11 cellular contexts compared by ENCODE assay signal in genomic region chr7:102615930-102616329, GRCh38. TPM values are rescaled to one million over a fixed set of nuclear protein-coding genes. Genes with fewer than 3 reads are reported as not detected.
DNase-seq lines count a peak whose midpoint lies in the region; ATAC-seq, FAIRE-seq and TF ChIP-seq lines count a peak whose summit lies in the region.
"Not testable (repeated sequence)": the region's sequence is repeated elsewhere in the genome, so short reads cannot be mapped to it uniquely, and the experiment has no call there.
"Had no signal": no experiment of that assay in that cellular context is flagged by ENCODE, and none has a peak within 500 bp of the region (broad histone marks: within the 10 kb centered on the region; RNA-seq: fewer than 3 reads in every experiment).

No MANE protein-coding gene starts in this region.

- peak; percentile 15 for ATAC-seq in GM21381 (IDR thresholded peaks at IDR 0.05; ENCODE audit: unreplicated experiment)
- peak; percentile 20 for ATAC-seq in HG03095 (IDR thresholded peaks at IDR 0.05; ENCODE audit: unreplicated experiment)
- ATAC-seq in activated T-helper 17 cell treated with anti-CD3 and anti-CD28 coated beads, Interleukin-2, amount 50 U/mL, for 72 hours (replicated peaks) = peak; percentile 18
- peak; percentile 8 for ATAC-seq in HepG2
- ATAC-seq in gastrocnemius medialis = peak; percentile 26 to 45

- not testable (repeated sequence) for TF ChIP-seq RAD21 in HepG2 (CRISPR knock-in tag; IDR thresholded peaks at IDR 0.05)

- not testable (repeated sequence) for DNase-seq in HepG2 (ENCODE audit: low spot score); gastrocnemius medialis

- not testable (repeated sequence) for H3K9ac ChIP-seq in HepG2 (ENCODE audit: insufficient read depth, low read depth, low read length)

- not testable (repeated sequence) for H3K4me1 Mint-ChIP-seq in activated T-helper 17 cell treated with anti-CD3 and anti-CD28 coated beads, Interleukin-2, amount 50 U/mL, for 72 hours

- H3K4me1 ChIP-seq in HepG2 (ENCODE audit: insufficient read depth, low read length); gastrocnemius medialis: not testable (repeated sequence)

- H2AFZ ChIP-seq in HepG2 (ENCODE audit: low read length) = not testable (repeated sequence)

- H3K27ac Mint-ChIP-seq in activated T-helper 17 cell treated with anti-CD3 and anti-CD28 coated beads, Interleukin-2, amount 50 U/mL, for 72 hours = not testable (repeated sequence)

- not testable (repeated sequence) for H3K4me3 Mint-ChIP-seq in activated T-helper 17 cell treated with anti-CD3 and anti-CD28 coated beads, Interleukin-2, amount 50 U/mL, for 72 hours

- WGBS in HepG2 (ENCODE audit: low lambda C conversion rate) = no CpG with 5 or more reads among the region's 10 CpGs

- not testable (repeated sequence) for H3K27me3 Mint-ChIP-seq in activated T-helper 17 cell treated with anti-CD3 and anti-CD28 coated beads, Interleukin-2, amount 50 U/mL, for 72 hours

- H3K79me2 ChIP-seq in HepG2 (ENCODE audit: insufficient read depth, low read length) = not testable (repeated sequence)

- H3K9me3 Mint-ChIP-seq in activated T-helper 17 cell treated with anti-CD3 and anti-CD28 coated beads, Interleukin-2, amount 50 U/mL, for 72 hours = not testable (repeated sequence)

- peak; percentile 12 for FAIRE-seq in HepG2 (lab: Jason Lieb, UNC)

- H3K4me2 ChIP-seq in HepG2 (ENCODE audit: low read depth, low read length) = not testable (repeated sequence)

- H3K27ac ChIP-seq in HepG2 (ENCODE audit: extremely low read length, insufficient read depth, low read length); gastrocnemius medialis: not testable (repeated sequence)

- H4K20me1 ChIP-seq in HepG2 (ENCODE audit: insufficient read depth, low read length) = not testable (repeated sequence)

- CTCF ChIA-PET in HepG2 (lab: Yijun Ruan, JAX; ENCODE audit: low intra/inter-chr PET ratio, low total read pairs) = not testable (repeated sequence)

- H3K4me3 ChIP-seq in HepG2 (replicated peaks in 1 of 3; ENCODE audit: insufficient read depth in 1 of 3, low read depth in 2 of 3, low read length in 3 of 3); gastrocnemius medialis: not testable (repeated sequence)

- not testable (repeated sequence) for H3K36me3 Mint-ChIP-seq in activated T-helper 17 cell treated with anti-CD3 and anti-CD28 coated beads, Interleukin-2, amount 50 U/mL, for 72 hours (ENCODE audit: low read depth)

- not testable (repeated sequence) for H3K36me3 ChIP-seq in HepG2 (replicated peaks in 1 of 2; ENCODE audit: control insufficient read depth in 1 of 2, insufficient read depth in 2 of 2, low read length in 2 of 2); gastrocnemius medialis

- TF ChIP-seq CTCF in HepG2 (CRISPR knock-in tag; IDR thresholded peaks at IDR 0.05); gastrocnemius medialis (IDR thresholded peaks at IDR 0.05 in 4 of 5, conservative IDR thresholded peaks at IDR 0.05 in 1 of 5): not testable (repeated sequence)

- BruUV-seq in HepG2 (replicated peaks; lab: Mats Ljungman, UMichigan) = not testable (repeated sequence)

- in situ Hi-C loops in HepG2 (cut with HindIII; ENCODE audit: extremely low pct_ligation_motif_present, low pct_unique_long_range_greater_than_20kb); gastrocnemius medialis (cut with MboI; ENCODE audit: low sequenced_read_pairs in 4 of 4): not testable (repeated sequence)

- not testable (repeated sequence) for H3K9me3 ChIP-seq in HepG2 (ENCODE audit: low read length); gastrocnemius medialis

- intact Hi-C loops in HepG2 (cut with micrococcal nuclease; ENCODE audit: unreplicated experiment); gastrocnemius medialis (cut with DNase I; ENCODE audit: low total_unique reads): not testable (repeated sequence)

- TF ChIP-seq POLR2A in HepG2 (IDR thresholded peaks at IDR 0.05; ENCODE audit: insufficient read depth in 1 of 2, low read depth in 2 of 2, low read length in 2 of 2); gastrocnemius medialis (IDR thresholded peaks at IDR 0.05): not testable (repeated sequence)

- TF ChIP-seq EP300 in HepG2 (IDR thresholded peaks at IDR 0.05; ENCODE audit: low read depth in 2 of 2, low read length in 2 of 2); HepG2 (CRISPR knock-in tag; IDR thresholded peaks at IDR 0.05; ENCODE audit: borderline replicate concordance): not testable (repeated sequence)

- not testable (repeated sequence) for H3K27me3 ChIP-seq in HepG2 (ENCODE audit: control insufficient read depth in 1 of 2, insufficient read depth in 2 of 2, low read length in 2 of 2); gastrocnemius medialis

- POLR2A ChIA-PET in HepG2 (lab: Yijun Ruan, JAX) = not testable (repeated sequence)

RNA-seq across cellular contexts. Expression of gene RASA4, which starts 0.6 kb away (rescaled TPM):
- 10 to 100 TPM; 29.6 to 62.9 TPM for total RNA-seq in activated T-helper 17 cell treated with anti-CD3 and anti-CD28 coated beads, Interleukin-2, amount 50 U/mL, for 72 hours
- total RNA-seq in HepG2 (2016; rRNA removed; fragmentation: Illumina TruSeq; extraction: Trizol) (0.59 and 1.1 TPM in 2 replicates), gastrocnemius medialis (100 to 1,000 TPM in 3 of 4 donors, 10 to 100 TPM in 1; 52.4 to 329 (median 177) TPM)
- total RNA-seq in HepG2 (2016; cell fraction: cytosol; rRNA removed; fragmentation: Illumina TruSeq; extraction: Trizol; ENCODE audit: low read depth) = 1.4 and 1.8 TPM in 2 replicates
- total RNA-seq in HepG2 (2016; cell fraction: insoluble cytoplasmic fraction; rRNA removed; fragmentation: Illumina TruSeq; extraction: Trizol) = 0.52 and 0.82 TPM in 2 replicates
- total RNA-seq in HepG2 (2016; cell fraction: membrane; rRNA removed; fragmentation: Illumina TruSeq; extraction: Trizol) = 0.37 and 0.62 TPM in 2 replicates
- total RNA-seq in HepG2 (2016; cell fraction: nucleus; rRNA removed; fragmentation: Illumina TruSeq; extraction: Trizol) = 1.9 and 2.1 TPM in 2 replicates
- polyA plus RNA-seq in HepG2 (2011; rRNA removed) = 1.6 and 3.2 TPM in 2 replicates
- polyA plus RNA-seq in HepG2 (2011; cell fraction: cytosol; rRNA removed) = 1.0 and 1.1 TPM in 2 replicates
- 23.8 and 32.1 TPM in 2 replicates for polyA plus RNA-seq in HepG2 (2011; cell fraction: nucleus; rRNA removed)
- 4.0 and 5.4 TPM in 2 replicates for polyA plus RNA-seq in HepG2 (2012)
- 0.06 and 0.48 TPM in 2 replicates for polyA plus RNA-seq in HepG2 (2016; cell fraction: cytosol; fragmentation: Illumina TruSeq; extraction: Trizol; ENCODE audit: low read depth)
- 0.85 and 1.1 TPM in 2 replicates for polyA plus RNA-seq in HepG2 (2016; cell fraction: insoluble cytoplasmic fraction; fragmentation: Illumina TruSeq; extraction: Trizol; ENCODE audit: low read depth)
- polyA plus RNA-seq in HepG2 (2016; cell fraction: membrane; fragmentation: Illumina TruSeq; extraction: Trizol; ENCODE audit: low read depth) = 0.66 and 0.69 TPM in 2 replicates
- 4.0 and 7.7 TPM in 2 replicates for polyA plus RNA-seq in HepG2 (2016; cell fraction: nucleus; fragmentation: Illumina TruSeq; extraction: Trizol; ENCODE audit: insufficient read depth, low read depth)
- 7.6 and 23.5 TPM in 2 replicates for polyA minus RNA-seq in HepG2 (2011; rRNA and poly(A)+ RNA removed; ENCODE audit: low replicate concordance)
- polyA minus RNA-seq in HepG2 (2011; cell fraction: cytosol; rRNA and poly(A)+ RNA removed) = 1.2 and 1.7 TPM in 2 replicates
- 5.1 and 8.9 TPM in 2 replicates for polyA minus RNA-seq in HepG2 (2011; cell fraction: nucleus; rRNA and poly(A)+ RNA removed)

RNA-seq across cellular contexts. Expression of gene UPK3BL1, which starts 26.7 kb away (rescaled TPM):
- total RNA-seq in activated T-helper 17 cell treated with anti-CD3 and anti-CD28 coated beads, Interleukin-2, amount 50 U/mL, for 72 hours = 10 to 100 TPM; 37.5 to 55.6 TPM
- 3.5 and 6.3 TPM in 2 replicates for total RNA-seq in HepG2 (2016; rRNA removed; fragmentation: Illumina TruSeq; extraction: Trizol)
- 7.6 and 9.1 TPM in 2 replicates for total RNA-seq in HepG2 (2016; cell fraction: cytosol; rRNA removed; fragmentation: Illumina TruSeq; extraction: Trizol; ENCODE audit: low read depth)
- 3.5 and 6.1 TPM in 2 replicates for total RNA-seq in HepG2 (2016; cell fraction: insoluble cytoplasmic fraction; rRNA removed; fragmentation: Illumina TruSeq; extraction: Trizol)
- total RNA-seq in HepG2 (2016; cell fraction: membrane; rRNA removed; fragmentation: Illumina TruSeq; extraction: Trizol) = 5.1 and 7.2 TPM in 2 replicates
- total RNA-seq in HepG2 (2016; cell fraction: nucleus; rRNA removed; fragmentation: Illumina TruSeq; extraction: Trizol) = 9.8 and 11.9 TPM in 2 replicates
- 13.8 and 20.5 TPM in 2 replicates for polyA plus RNA-seq in HepG2 (2011; rRNA removed)
- polyA plus RNA-seq in HepG2 (2011; cell fraction: cytosol; rRNA removed) = 0.60 and 1.4 TPM in 2 replicates
- polyA plus RNA-seq in HepG2 (2011; cell fraction: nucleus; rRNA removed) = 50.7 and 51.6 TPM in 2 replicates
- 6.2 and 10.7 TPM in 2 replicates for polyA plus RNA-seq in HepG2 (2012)
- 5.1 and 8.1 TPM in 2 replicates for polyA plus RNA-seq in HepG2 (2016; cell fraction: cytosol; fragmentation: Illumina TruSeq; extraction: Trizol; ENCODE audit: low read depth)
- polyA plus RNA-seq in HepG2 (2016; cell fraction: insoluble cytoplasmic fraction; fragmentation: Illumina TruSeq; extraction: Trizol; ENCODE audit: low read depth) = 4.3 TPM in 1 of 2 replicates, not detected in the other
- 4.4 and 5.1 TPM in 2 replicates for polyA plus RNA-seq in HepG2 (2016; cell fraction: membrane; fragmentation: Illumina TruSeq; extraction: Trizol; ENCODE audit: low read depth)
- polyA plus RNA-seq in HepG2 (2016; cell fraction: nucleus; fragmentation: Illumina TruSeq; extraction: Trizol; ENCODE audit: insufficient read depth, low read depth) = 49.7 and 57.0 TPM in 2 replicates
- polyA minus RNA-seq in HepG2 (2011; rRNA and poly(A)+ RNA removed; ENCODE audit: low replicate concordance) = 12.1 and 17.4 TPM in 2 replicates
- 2.2 and 5.1 TPM in 2 replicates for polyA minus RNA-seq in HepG2 (2011; cell fraction: cytosol; rRNA and poly(A)+ RNA removed)
- polyA minus RNA-seq in HepG2 (2011; cell fraction: nucleus; rRNA and poly(A)+ RNA removed) = 3.9 and 9.7 TPM in 2 replicates
- total RNA-seq in gastrocnemius medialis = 10 to 100 TPM in 3 of 4 donors, 1 to 10 TPM in 1; 6.1 to 18.7 (median 15.1) TPM

RNA-seq across cellular contexts. Expression of gene SPDYE2B, which starts 34.2 kb away (rescaled TPM):
- not detected for total RNA-seq in activated T-helper 17 cell treated with anti-CD3 and anti-CD28 coated beads, Interleukin-2, amount 50 U/mL, for 72 hours
- not detected in 2 replicates for total RNA-seq in HepG2 (2016; rRNA removed; fragmentation: Illumina TruSeq; extraction: Trizol)
- total RNA-seq in HepG2 (2016; cell fraction: cytosol; rRNA removed; fragmentation: Illumina TruSeq; extraction: Trizol; ENCODE audit: low read depth) = not detected in 2 replicates
- total RNA-seq in HepG2 (2016; cell fraction: insoluble cytoplasmic fraction; rRNA removed; fragmentation: Illumina TruSeq; extraction: Trizol) = not detected in 2 replicates
- not detected in 2 replicates for total RNA-seq in HepG2 (2016; cell fraction: membrane; rRNA removed; fragmentation: Illumina TruSeq; extraction: Trizol)
- not detected in 2 replicates for total RNA-seq in HepG2 (2016; cell fraction: nucleus; rRNA removed; fragmentation: Illumina TruSeq; extraction: Trizol)
- polyA plus RNA-seq in HepG2 (2011; rRNA removed) = not detected in 2 replicates
- polyA plus RNA-seq in HepG2 (2011; cell fraction: cytosol; rRNA removed) = not detected in 2 replicates
- polyA plus RNA-seq in HepG2 (2011; cell fraction: nucleus; rRNA removed) = not detected in 2 replicates
- polyA plus RNA-seq in HepG2 (2012) = not detected in 2 replicates
- polyA plus RNA-seq in HepG2 (2016; cell fraction: cytosol; fragmentation: Illumina TruSeq; extraction: Trizol; ENCODE audit: low read depth) = not detected in 2 replicates
- polyA plus RNA-seq in HepG2 (2016; cell fraction: insoluble cytoplasmic fraction; fragmentation: Illumina TruSeq; extraction: Trizol; ENCODE audit: low read depth) = not detected in 2 replicates
- polyA plus RNA-seq in HepG2 (2016; cell fraction: membrane; fragmentation: Illumina TruSeq; extraction: Trizol; ENCODE audit: low read depth) = not detected in 2 replicates
- not detected in 2 replicates for polyA plus RNA-seq in HepG2 (2016; cell fraction: nucleus; fragmentation: Illumina TruSeq; extraction: Trizol; ENCODE audit: insufficient read depth, low read depth)
- polyA minus RNA-seq in HepG2 (2011; rRNA and poly(A)+ RNA removed; ENCODE audit: low replicate concordance) = not detected in 2 replicates
- not detected in 2 replicates for polyA minus RNA-seq in HepG2 (2011; cell fraction: cytosol; rRNA and poly(A)+ RNA removed)
- not detected in 2 replicates for polyA minus RNA-seq in HepG2 (2011; cell fraction: nucleus; rRNA and poly(A)+ RNA removed)
- total RNA-seq in gastrocnemius medialis = not detected
- total RNA-seq: CD4-positive, alpha-beta T cell; H7; HFFc6; HT1080; Right ventricle myocardium inferior; SJSA1 had no signal

RNA-seq across cellular contexts. Expression of gene POLR2J3, which starts 43.5 kb away (rescaled TPM):
- total RNA-seq in activated T-helper 17 cell treated with anti-CD3 and anti-CD28 coated beads, Interleukin-2, amount 50 U/mL, for 72 hours = 100 to 1,000 TPM in 1 of 2 donors, 10 to 100 TPM in 1; 76.6 to 101 TPM
- total RNA-seq in HepG2 (2016; rRNA removed; fragmentation: Illumina TruSeq; extraction: Trizol) (24.0 and 28.0 TPM in 2 replicates), gastrocnemius medialis (10 to 100 TPM in 2 of 4 donors, 1 to 10 TPM in 2; 1.1 to 17.4 (median 8.5) TPM)
- 10.8 and 23.0 TPM in 2 replicates for total RNA-seq in HepG2 (2016; cell fraction: cytosol; rRNA removed; fragmentation: Illumina TruSeq; extraction: Trizol; ENCODE audit: low read depth)
- 21.8 and 29.9 TPM in 2 replicates for total RNA-seq in HepG2 (2016; cell fraction: insoluble cytoplasmic fraction; rRNA removed; fragmentation: Illumina TruSeq; extraction: Trizol)
- total RNA-seq in HepG2 (2016; cell fraction: membrane; rRNA removed; fragmentation: Illumina TruSeq; extraction: Trizol) = 17.9 and 21.3 TPM in 2 replicates
- 30.5 and 36.9 TPM in 2 replicates for total RNA-seq in HepG2 (2016; cell fraction: nucleus; rRNA removed; fragmentation: Illumina TruSeq; extraction: Trizol)
- 34.2 and 36.5 TPM in 2 replicates for polyA plus RNA-seq in HepG2 (2011; rRNA removed)
- 22.6 and 27.8 TPM in 2 replicates for polyA plus RNA-seq in HepG2 (2011; cell fraction: cytosol; rRNA removed)
- polyA plus RNA-seq in HepG2 (2011; cell fraction: nucleus; rRNA removed) = 62.0 and 82.7 TPM in 2 replicates
- polyA plus RNA-seq in HepG2 (2012) = 27.2 and 53.4 TPM in 2 replicates
- 109 and 153 TPM in 2 replicates for polyA plus RNA-seq in HepG2 (2016; cell fraction: cytosol; fragmentation: Illumina TruSeq; extraction: Trizol; ENCODE audit: low read depth)
- 73.3 and 86.7 TPM in 2 replicates for polyA plus RNA-seq in HepG2 (2016; cell fraction: insoluble cytoplasmic fraction; fragmentation: Illumina TruSeq; extraction: Trizol; ENCODE audit: low read depth)
- polyA plus RNA-seq in HepG2 (2016; cell fraction: membrane; fragmentation: Illumina TruSeq; extraction: Trizol; ENCODE audit: low read depth) = 146 and 148 TPM in 2 replicates
- 91.6 and 110 TPM in 2 replicates for polyA plus RNA-seq in HepG2 (2016; cell fraction: nucleus; fragmentation: Illumina TruSeq; extraction: Trizol; ENCODE audit: insufficient read depth, low read depth)
- polyA minus RNA-seq in HepG2 (2011; rRNA and poly(A)+ RNA removed; ENCODE audit: low replicate concordance) = 31.6 and 86.9 TPM in 2 replicates
- polyA minus RNA-seq in HepG2 (2011; cell fraction: cytosol; rRNA and poly(A)+ RNA removed) = 11.1 and 12.8 TPM in 2 replicates
- polyA minus RNA-seq in HepG2 (2011; cell fraction: nucleus; rRNA and poly(A)+ RNA removed) = 80.6 and 112 TPM in 2 replicates

RNA-seq across cellular contexts. Expression of gene POLR2J2, which starts 55.5 kb away (rescaled TPM):
- 10 to 100 TPM; 25.9 to 34.1 TPM for total RNA-seq in activated T-helper 17 cell treated with anti-CD3 and anti-CD28 coated beads, Interleukin-2, amount 50 U/mL, for 72 hours
- total RNA-seq in HepG2 (2016; rRNA removed; fragmentation: Illumina TruSeq; extraction: Trizol) = 0.22 and 1.6 TPM in 2 replicates
- total RNA-seq in HepG2 (2016; cell fraction: cytosol; rRNA removed; fragmentation: Illumina TruSeq; extraction: Trizol; ENCODE audit: low read depth) = 1.3 and 1.4 TPM in 2 replicates
- 0.51 and 1.3 TPM in 2 replicates for total RNA-seq in HepG2 (2016; cell fraction: insoluble cytoplasmic fraction; rRNA removed; fragmentation: Illumina TruSeq; extraction: Trizol)
- total RNA-seq in HepG2 (2016; cell fraction: membrane; rRNA removed; fragmentation: Illumina TruSeq; extraction: Trizol) = 0.71 and 1.00 TPM in 2 replicates
- 4.8 TPM in 2 replicates for total RNA-seq in HepG2 (2016; cell fraction: nucleus; rRNA removed; fragmentation: Illumina TruSeq; extraction: Trizol)
- 2.7 and 2.8 TPM in 2 replicates for polyA plus RNA-seq in HepG2 (2011; rRNA removed)
- polyA plus RNA-seq in HepG2 (2011; cell fraction: cytosol; rRNA removed) = 0.05 and 0.21 TPM in 2 replicates
- 6.0 and 6.4 TPM in 2 replicates for polyA plus RNA-seq in HepG2 (2011; cell fraction: nucleus; rRNA removed)
- 0.88 and 1.0 TPM in 2 replicates for polyA plus RNA-seq in HepG2 (2012)
- polyA plus RNA-seq in HepG2 (2016; cell fraction: cytosol; fragmentation: Illumina TruSeq; extraction: Trizol; ENCODE audit: low read depth) = 0.14 TPM in 1 of 2 replicates, not detected in the other
- polyA plus RNA-seq in HepG2 (2016; cell fraction: insoluble cytoplasmic fraction; fragmentation: Illumina TruSeq; extraction: Trizol; ENCODE audit: low read depth) = 0.17 and 0.29 TPM in 2 replicates
- polyA plus RNA-seq in HepG2 (2016; cell fraction: membrane; fragmentation: Illumina TruSeq; extraction: Trizol; ENCODE audit: low read depth) = 0.28 TPM in 1 of 2 replicates, not detected in the other
- polyA plus RNA-seq in HepG2 (2016; cell fraction: nucleus; fragmentation: Illumina TruSeq; extraction: Trizol; ENCODE audit: insufficient read depth, low read depth) = 5.0 and 6.1 TPM in 2 replicates
- polyA minus RNA-seq in HepG2 (2011; rRNA and poly(A)+ RNA removed; ENCODE audit: low replicate concordance) = 7.6 and 8.3 TPM in 2 replicates
- polyA minus RNA-seq in HepG2 (2011; cell fraction: cytosol; rRNA and poly(A)+ RNA removed) = 0.40 TPM in 1 of 2 replicates, not detected in the other
- 8.9 and 14.3 TPM in 2 replicates for polyA minus RNA-seq in HepG2 (2011; cell fraction: nucleus; rRNA and poly(A)+ RNA removed)
- total RNA-seq in gastrocnemius medialis = 1 to 10 TPM in 1 of 4 donors, under 1 TPM in 2, not detected in 1; 0.59 to 2.9 (median 0.80) TPM

Comparison
In these comparisons a context has a peak if more than half of its experiments do, and no peak if none do; other contexts are left out.
1. RNA of gene RASA4, which starts 0.6 kb away (total RNA-seq): 52.4 to 329 TPM in gastrocnemius medialis and 29.6 to 62.9 TPM in activated T-helper 17 cell treated with anti-CD3 and anti-CD28 coated beads, Interleukin-2, amount 50 U/mL, for 72 hours; 0.37 to 2.1 TPM in HepG2; every median in the first group is over 4 times any median in the second.
2. Peak in every context shown above with its lines, with median percentiles within 50 percentile points of each other: ATAC-seq.